Comparison of ENCODE assay signal across 18 cellular contexts in the genomic region with DNA sequence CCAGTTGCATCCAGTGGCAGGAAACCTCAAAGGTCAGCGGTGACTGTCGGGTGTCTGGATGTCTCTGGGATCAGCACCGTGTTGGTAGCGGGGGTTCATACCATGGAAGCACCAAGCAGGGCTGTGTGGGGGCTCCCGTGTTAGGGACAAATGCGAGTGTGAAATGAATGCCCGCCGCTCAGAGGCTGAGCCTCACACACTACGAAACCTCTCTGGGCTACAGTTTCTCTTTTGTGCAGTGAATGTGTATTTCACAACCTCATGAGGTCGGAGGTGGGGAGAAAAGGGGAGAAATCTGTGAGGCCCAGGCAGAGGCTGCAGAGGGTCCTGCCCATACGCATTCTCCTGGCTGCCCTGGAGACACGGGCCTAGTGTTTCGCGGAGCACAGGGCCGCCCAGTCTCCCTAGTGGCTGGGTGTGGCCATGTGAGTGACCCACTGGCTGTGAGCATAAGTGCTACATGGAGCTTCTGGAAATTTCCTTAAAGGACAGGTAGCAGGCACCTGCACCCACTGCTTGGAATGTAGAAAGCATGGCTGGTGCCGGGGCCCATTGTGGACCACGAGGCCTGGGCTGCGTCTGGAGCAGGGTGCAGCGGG.
DNase-seq lines count a peak whose midpoint lies in the region; ATAC-seq and TF ChIP-seq lines count a peak whose summit lies in the region.
"Had no signal": no experiment of that assay in that cellular context is flagged by ENCODE, and none has a peak within 500 bp of the region (broad histone marks: within the 10 kb centered on the region; RNA-seq: fewer than 3 reads in every experiment).

No MANE protein-coding gene starts in this region.

- H4K8ac ChIP-seq in neuronal stem cell (ENCODE audit: low read depth, low read length) = no peak overlapping the region

- H2BK15ac ChIP-seq in neuronal stem cell (ENCODE audit: low read length) = no peak overlapping the region

- no peaks in the 10 kb centered on the region for H3K79me1 ChIP-seq in neuronal stem cell (ENCODE audit: low read depth, low read length)

- H3K9me3 Mint-ChIP-seq in MCF 10A (ENCODE audit: unreplicated experiment) = no peaks in the 10 kb centered on the region
- no peaks in the 10 kb centered on the region for H3K9me3 Mint-ChIP-seq in WTC11
- H3K9me3 Mint-ChIP-seq: activated CD4-positive, alpha-beta memory T cell treated with anti-CD3 and anti-CD28 coated beads, Interleukin-2, amount 10 ng/mL, durations not matched to agents 7 days and 5 days; CD4-positive, alpha-beta T cell; nephron progenitor cell had no signal

- no peak overlapping the region for H3K14ac ChIP-seq in neuronal stem cell (ENCODE audit: low read length)

- H3K36me3 ChIP-seq in breast epithelium (no peaks in the 10 kb centered on the region), neuronal stem cell (replicated peaks in 1 of 2; ENCODE audit: control insufficient read depth in 2 of 2, insufficient read depth in 2 of 2, low read length in 2 of 2) (no peaks in the 10 kb centered on the region), uterus (no peaks in the 10 kb centered on the region)

- WGBS in neuronal stem cell (ENCODE audit: extremely low coverage in 2 of 2, insufficient read length in 2 of 2, insufficient replicate concordance in 1 of 2), 2 donors = no CpG with 5 or more reads among the region's 19 CpGs

- H3K4me3 ChIP-seq in breast epithelium = peak overlapping the region in 1 of 3 donors; percentile 10
- no peak overlapping the region for H3K4me3 ChIP-seq in neuronal stem cell (ENCODE audit: low read length in 2 of 2)
- H3K4me3 ChIP-seq in uterus = no peak overlapping the region
- H3K4me3 ChIP-seq: GM23338, smooth muscle cell had no signal

- H2BK120ac ChIP-seq in neuronal stem cell (ENCODE audit: low read depth, low read length) = peak overlapping the region; percentile 10

- BruUV-seq in MCF 10A (replicated peaks; lab: Mats Ljungman, UMichigan) = no TSS peak

- H3K27ac ChIP-seq in breast epithelium (peak overlapping the region; percentile 77 to 95), cingulate gyrus (ENCODE audit: low read depth, low read length) (peak overlapping the region; percentile 75), neuronal stem cell (replicated peaks; ENCODE audit: low read length) (no peak overlapping the region), uterus (peak overlapping the region; percentile 41 to 42)

- H4K91ac ChIP-seq in neuronal stem cell (ENCODE audit: low read depth, low read length, poor library complexity) = peak overlapping the region; percentile 22

- H3K23ac ChIP-seq in neuronal stem cell (ENCODE audit: low read depth, low read length, poor library complexity) = no peak overlapping the region

- no peak overlapping the region for H2BK12ac ChIP-seq in neuronal stem cell (ENCODE audit: low read length)

- H3K4me3 Mint-ChIP-seq in MCF 10A (ENCODE audit: unreplicated experiment) (no peak overlapping the region), WTC11 (no peak overlapping the region)
- H3K4me3 Mint-ChIP-seq: activated CD4-positive, alpha-beta memory T cell treated with anti-CD3 and anti-CD28 coated beads, Interleukin-2, amount 10 ng/mL, durations not matched to agents 7 days and 5 days; CD4-positive, alpha-beta T cell; GM23338; nephron progenitor cell had no signal

- TF ChIP-seq POLR2A in breast epithelium (IDR thresholded peaks at IDR 0.05) (no peak), uterus (IDR thresholded peaks at IDR 0.05) (no peak)

- H3K9me3 ChIP-seq in breast epithelium (no peaks in the 10 kb centered on the region), neuronal stem cell (replicated peaks in 1 of 2; ENCODE audit: control insufficient read depth in 2 of 2, insufficient read depth in 1 of 2, low read depth in 1 of 2, low read length in 2 of 2) (peaks cover 0 to 4% of the 10 kb centered on the region in 2 donors), uterus (no peaks in the 10 kb centered on the region)

- H3K9ac ChIP-seq in neuronal stem cell (ENCODE audit: low read depth, low read length, poor library complexity) = no peak overlapping the region

- POLR2A ChIA-PET in MCF 10A (lab: Yijun Ruan, JAX) = interaction anchor here (1.1 kb wide), 1 partner anchor 23 kb away, joined by 4 read pairs; no protein-coding TSS in a partner anchor
- POLR2A ChIA-PET in WTC11 (lab: Charles Lee) = no interaction called here

- H3K27me3 Mint-ChIP-seq in MCF 10A (ENCODE audit: insufficient read depth, unreplicated experiment) = no peaks in the 10 kb centered on the region
- peaks cover 13% of the 10 kb centered on the region for H3K27me3 Mint-ChIP-seq in WTC11 (ENCODE audit: low read depth)
- H3K27me3 Mint-ChIP-seq: activated CD4-positive, alpha-beta memory T cell treated with anti-CD3 and anti-CD28 coated beads, Interleukin-2, amount 10 ng/mL, durations not matched to agents 7 days and 5 days had no signal

- no peak overlapping the region for H3K4me2 ChIP-seq in neuronal stem cell (ENCODE audit: insufficient read depth, low read length, poor library complexity, severe bottlenecking)
- H3K4me2 ChIP-seq: GM23338, smooth muscle cell had no signal

- H3K4me1 ChIP-seq in breast epithelium (peaks cover 13 to 24% of the 10 kb centered on the region in 2 donors), neuronal stem cell (ENCODE audit: control insufficient read depth in 2 of 2, insufficient read depth in 1 of 2, low read depth in 1 of 2, low read length in 2 of 2) (peaks cover 15 to 18% of the 10 kb centered on the region in 2 donors), uterus (no peaks in the 10 kb centered on the region)

- TF ChIP-seq CTCF in breast epithelium (IDR thresholded peaks at IDR 0.05) (no peak), MCF 10A (IDR thresholded peaks at IDR 0.05; ENCODE audit: unreplicated experiment) (no peak), uterus (IDR thresholded peaks at IDR 0.05) (no peak), WTC11 (IDR thresholded peaks at IDR 0.05) (no peak)

- no peak overlapping the region for H3K4ac ChIP-seq in neuronal stem cell (ENCODE audit: low read length)

- peak overlapping the region; percentile 60 for H2AFZ ChIP-seq in neuronal stem cell (ENCODE audit: low read length)

- no peaks in the 10 kb centered on the region for H3K27me3 ChIP-seq in breast epithelium
- peaks cover 0 to 74% (median 0%) of the 10 kb centered on the region in 3 experiments for H3K27me3 ChIP-seq in neuronal stem cell (ENCODE audit: control insufficient read depth in 3 of 3, insufficient read depth in 3 of 3, low read depth in 1 of 3, low read length in 3 of 3)
- no peaks in the 10 kb centered on the region for H3K27me3 ChIP-seq in uterus

- H3K36me3 Mint-ChIP-seq in MCF 10A (ENCODE audit: insufficient read depth, unreplicated experiment) = no peaks in the 10 kb centered on the region
- H3K36me3 Mint-ChIP-seq in WTC11 = no peaks in the 10 kb centered on the region

- no peak overlapping the region for H3K27ac Mint-ChIP-seq in MCF 10A (ENCODE audit: low read depth, unreplicated experiment)
- no peak overlapping the region for H3K27ac Mint-ChIP-seq in WTC11
- H3K27ac Mint-ChIP-seq: activated CD4-positive, alpha-beta memory T cell treated with anti-CD3 and anti-CD28 coated beads, Interleukin-2, amount 10 ng/mL, durations not matched to agents 7 days and 5 days; CD4-positive, alpha-beta T cell; GM23338; nephron progenitor cell had no signal

- DNase-seq in breast epithelium (ENCODE audit: low spot score in 2 of 2) (no peak), MCF 10A (ENCODE audit: unreplicated experiment) (no peak), neuronal stem cell (ENCODE audit: low spot score) (no peak), uterus (no peak), WTC11 (ENCODE audit: low spot score) (no peak), HUDEP-2 (lab: John Stamatoyannopoulos, UW; ENCODE audit: unreplicated experiment in 76 of 76) (no peak)
- DNase-seq: activated CD4-positive, alpha-beta memory T cell treated with anti-CD3 and anti-CD28 coated beads, Interleukin-2, amount 10 ng/mL, durations not matched to agents 7 days and 5 days; CD4-positive, alpha-beta T cell; DND-41; mammary epithelial cell; NCI-H1105 treated with DMSO at 0.1 percent for 48 hours; NCI-H2171; nephron progenitor cell; stimulated activated naive CD8-positive, alpha-beta T cell treated with anti-CD3 and anti-CD28 coated beads, Interleukin-15, Interleukin-2, amounts not matched to agents 100 U/mL and 50 U/mL, for 24 hours had no signal

- H2BK5ac ChIP-seq in neuronal stem cell (ENCODE audit: low read length) = peak overlapping the region; percentile 7

- intact Hi-C loops in breast epithelium (cut with DNase I; ENCODE audit: low total_unique reads) = no loop called here
- intact Hi-C loops in MCF 10A (cut with micrococcal nuclease) = no loop called here
- intact Hi-C loops in uterus (cut with DNase I; ENCODE audit: low total_unique reads) = no loop called here

- no peak for ATAC-seq in WTC11
- ATAC-seq in GM21381 (IDR thresholded peaks at IDR 0.05; ENCODE audit: unreplicated experiment) = no peak
- ATAC-seq: GM23338; stimulated activated naive CD8-positive, alpha-beta T cell treated with anti-CD3 and anti-CD28 coated beads, Interleukin-15, Interleukin-2, amounts not matched to agents 100 U/mL and 50 U/mL, for 24 hours had no signal

- H3K4me1 Mint-ChIP-seq in MCF 10A (ENCODE audit: insufficient read depth, unreplicated experiment) (peaks cover 14% of the 10 kb centered on the region), WTC11 (peaks cover 28% of the 10 kb centered on the region)
- H3K4me1 Mint-ChIP-seq: activated CD4-positive, alpha-beta memory T cell treated with anti-CD3 and anti-CD28 coated beads, Interleukin-2, amount 10 ng/mL, durations not matched to agents 7 days and 5 days; nephron progenitor cell had no signal

- H2AK5ac ChIP-seq in neuronal stem cell (ENCODE audit: low read depth, low read length) = peak overlapping the region; percentile 38

- H3K18ac ChIP-seq in neuronal stem cell (ENCODE audit: low read length) = peak overlapping the region; percentile 40

- CTCF ChIA-PET in MCF 10A (lab: Yijun Ruan, JAX) = interaction anchor here (0.5 to 0.6 kb wide), 2 partner anchors 158 to 479 kb away, joined by 3 read pairs; no protein-coding TSS in a partner anchor
- CTCF ChIA-PET in WTC11 (lab: Charles Lee) = interaction anchor here (1.0 to 2.5 kb wide), 3 partner anchors 11 to 77 kb away, joined by 3 to 8 read pairs (median 3); no protein-coding TSS in a partner anchor

TF ChIP-seq in WTC11, 78 proteins besides CTCF, POLR2A, EP300 and RAD21 (continues in another document):
- no peak for TF ChIP-seq JUN (CRISPR knock-in tag; IDR thresholded peaks at IDR 0.05)
- no peak for TF ChIP-seq GRHL2 (CRISPR knock-in tag; IDR thresholded peaks at IDR 0.05; ENCODE audit: insufficient replicate concordance, severe bottlenecking)
- TF ChIP-seq CBFB (CRISPR knock-in tag; IDR thresholded peaks at IDR 0.05; ENCODE audit: low read depth) = no peak
- TF ChIP-seq, protein P1, sequence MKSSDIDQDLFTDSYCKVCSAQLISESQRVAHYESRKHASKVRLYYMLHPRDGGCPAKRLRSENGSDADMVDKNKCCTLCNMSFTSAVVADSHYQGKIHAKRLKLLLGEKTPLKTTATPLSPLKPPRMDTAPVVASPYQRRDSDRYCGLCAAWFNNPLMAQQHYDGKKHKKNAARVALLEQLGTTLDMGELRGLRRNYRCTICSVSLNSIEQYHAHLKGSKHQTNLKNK (CRISPR knock-in tag; IDR thresholded peaks at IDR 0.05) = no peak
- TF ChIP-seq OVOL2 (CRISPR knock-in tag; IDR thresholded peaks at IDR 0.05; ENCODE audit: borderline replicate concordance) = no peak
- TF ChIP-seq FOXJ3 (CRISPR knock-in tag; IDR thresholded peaks at IDR 0.05; ENCODE audit: borderline replicate concordance) = no peak
- no peak for TF ChIP-seq FOXK1 (CRISPR knock-in tag; IDR thresholded peaks at IDR 0.05)
